Comparison of ENCODE assay signal across 8 cellular contexts in genomic region chr6:21594427-21595264, GRCh38. TPM values are rescaled to one million over a fixed set of nuclear protein-coding genes. Genes with fewer than 3 reads are reported as not detected.
DNase-seq lines count a peak whose midpoint lies in the region; ATAC-seq and TF ChIP-seq lines count a peak whose summit lies in the region.

No MANE protein-coding gene starts in this region.

- peaks cover 14% of the 10 kb centered on the region for H3K4me1 ChIP-seq in ACC112 (ENCODE audit: control insufficient read depth, insufficient read depth, low read length, unreplicated experiment)

- peak overlapping the region; percentile 97 for H3K4me3 ChIP-seq in ACC112 (ENCODE audit: low read depth, low read length)

- intact Hi-C loops in left ventricle myocardium superior (cut with micrococcal nuclease) = loop anchor here (10.0 kb wide), 1 partner anchor 1850 kb away; no protein-coding TSS in a partner anchor

- peak overlapping the region; percentile 68 for H3K27ac ChIP-seq in ACC112 (ENCODE audit: low read depth, low read length)

- peak overlapping the region; percentile 91 for H2AFZ ChIP-seq in ACC112 (ENCODE audit: low read length, unreplicated experiment)

- peak; percentile 72 for DNase-seq in GM13977 (ENCODE audit: low spot score)
- peak; percentile 62 for DNase-seq in RKO (ENCODE audit: low spot score)
- peak in 49 of 56 donors; percentile 20 to 80 (median 54) for DNase-seq in amygdala (lab: John Stamatoyannopoulos, UW)
- DNase-seq in left ventricle myocardium superior = peak; percentile 79
- peak; percentile 56 for DNase-seq in pons (ENCODE audit: low spot score)
- DNase-seq in NCI-H2107 (lab: John Stamatoyannopoulos, UW) = no peak

- H3K79me2 ChIP-seq in ACC112 (ENCODE audit: control insufficient read depth, insufficient read depth, low read length, unreplicated experiment) = peaks cover 35% of the 10 kb centered on the region

- in situ Hi-C loops in GM13977 (cut with MboI; ENCODE audit: low pct_unique_long_range_greater_than_20kb, low sequenced_read_pairs, unreplicated experiment) = loop anchor here (25.0 kb wide), 2 partner anchors 682 to 882 kb away; no protein-coding TSS in a partner anchor

- ATAC-seq in HG03025 (IDR thresholded peaks at IDR 0.05; ENCODE audit: low FRiP score, unreplicated experiment) (peak; percentile 29), left ventricle myocardium superior (peak; percentile 64)

- H3K27me3 ChIP-seq in ACC112 (ENCODE audit: insufficient read depth, low read length) = no peaks in the 10 kb centered on the region

- no peaks in the 10 kb centered on the region for H3K36me3 ChIP-seq in ACC112 (ENCODE audit: insufficient read depth, low read length)

- TF ChIP-seq CTCF in GM13977 (IDR thresholded peaks at IDR 0.05; ENCODE audit: extremely low read depth, insufficient read depth, missing control alignments) = no peak

RNA-seq across cellular contexts. Expression of gene SOX4, which starts 1.1 kb away (rescaled TPM):
- 10.0 TPM for total RNA-seq in left ventricle myocardium superior
